Comparison of ENCODE assay signal across 10 cellular contexts in the genomic region with DNA sequence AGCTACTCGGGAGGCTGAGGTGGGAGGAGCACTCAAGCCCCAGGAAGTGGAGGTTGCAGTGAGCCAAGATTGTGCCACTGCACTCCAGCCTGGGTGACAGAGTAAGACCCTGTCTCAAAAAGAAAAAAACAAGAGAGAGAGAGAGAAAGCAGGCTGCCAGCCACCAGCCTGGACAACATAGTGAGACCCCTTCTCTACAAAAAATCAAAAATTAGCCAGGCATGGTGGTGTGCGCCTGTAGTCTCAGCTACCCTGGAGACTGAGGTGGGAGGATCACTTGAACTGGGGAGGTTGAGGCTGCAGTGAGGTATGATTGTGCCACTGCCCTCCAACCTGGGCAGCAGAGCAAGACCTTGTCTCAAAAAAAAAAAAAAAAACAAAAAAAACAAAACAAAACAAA. TPM values are rescaled to one million over a fixed set of nuclear protein-coding genes. Genes with fewer than 3 reads are reported as not detected.
DNase-seq lines count a peak whose midpoint lies in the region; ATAC-seq, FAIRE-seq and TF ChIP-seq lines count a peak whose summit lies in the region.
"Not testable (repeated sequence)": the region's sequence is repeated elsewhere in the genome, so short reads cannot be mapped to it uniquely, and the experiment has no call there.
"Had no signal": no experiment of that assay in that cellular context is flagged by ENCODE, and none has a peak within 500 bp of the region (broad histone marks: within the 10 kb centered on the region; RNA-seq: fewer than 3 reads in every experiment).

No MANE protein-coding gene starts in this region.

- not testable (repeated sequence) for FAIRE-seq in K562 (lab: Jason Lieb, UNC)

- peaks cover 21% of the 10 kb centered on the region for H3K36me3 Mint-ChIP-seq in Caco-2 (ENCODE audit: insufficient read depth, unreplicated experiment)
- H3K36me3 Mint-ChIP-seq in T-helper 2 cell treated with Interferon-gamma antibody and Interleukin-4, amounts not matched to agents 5 μg/mL and 100 μg/mL, for 36 hours (ENCODE audit: low read depth); activated T-cell treated with anti-CD3 and anti-CD28 coated beads, Interleukin-2, amount 50 U/mL, for 72 hours (ENCODE audit: insufficient read depth in 2 of 2); activated naive CD8-positive, alpha-beta T cell: not testable (repeated sequence)
- H3K36me3 Mint-ChIP-seq in activated CD4-positive, alpha-beta T cell treated with anti-CD3 and anti-CD28 coated beads, Interleukin-2, amount 10 ng/mL, durations not matched to agents 7 days and 5 days (ENCODE audit: low read depth) = peaks cover 13% of the 10 kb centered on the region
- peaks cover 29% of the 10 kb centered on the region for H3K36me3 Mint-ChIP-seq in activated T-helper 17 cell treated with anti-CD3 and anti-CD28 coated beads, Interleukin-2, amount 50 U/mL, for 72 hours (ENCODE audit: low read depth)

- not testable (repeated sequence) for H3K4me1 Mint-ChIP-seq in Caco-2 (ENCODE audit: low read depth, unreplicated experiment)
- peaks cover 21% of the 10 kb centered on the region for H3K4me1 Mint-ChIP-seq in T-helper 2 cell treated with Interferon-gamma antibody and Interleukin-4, amounts not matched to agents 5 μg/mL and 100 μg/mL, for 36 hours (ENCODE audit: low read depth)
- peaks cover 29% of the 10 kb centered on the region for H3K4me1 Mint-ChIP-seq in activated CD4-positive, alpha-beta T cell treated with anti-CD3 and anti-CD28 coated beads, Interleukin-2, amount 10 ng/mL, durations not matched to agents 7 days and 5 days
- peaks cover 27% of the 10 kb centered on the region for H3K4me1 Mint-ChIP-seq in activated T-cell treated with anti-CD3 and anti-CD28 coated beads, Interleukin-2, amount 50 U/mL, for 72 hours (ENCODE audit: low read depth)
- H3K4me1 Mint-ChIP-seq in activated T-helper 17 cell treated with anti-CD3 and anti-CD28 coated beads, Interleukin-2, amount 50 U/mL, for 72 hours = peaks cover 13% of the 10 kb centered on the region
- peaks cover 28% of the 10 kb centered on the region for H3K4me1 Mint-ChIP-seq in activated naive CD8-positive, alpha-beta T cell (ENCODE audit: low read depth)

- not testable (repeated sequence) for BruUV-seq in Caco-2 (replicated peaks; lab: Mats Ljungman, UMichigan); K562 (replicated peaks; lab: Mats Ljungman, UMichigan)

- peaks cover 22% of the 10 kb centered on the region for H3K4me1 ChIP-seq in Caco-2
- peaks cover 38 to 46% of the 10 kb centered on the region in 2 experiments; a peak in 4 of 5 replicates for H3K4me1 ChIP-seq in K562 (replicated peaks in 1 of 2; ENCODE audit: control insufficient read depth in 2 of 2, insufficient read depth in 2 of 2, low read length in 2 of 2)

- not testable (repeated sequence) for H3K4me2 ChIP-seq in K562 (ENCODE audit: insufficient read depth, low read length)

- not testable (repeated sequence) for H4K20me1 ChIP-seq in K562 (replicated peaks; ENCODE audit: control insufficient read depth, insufficient read depth, low read length)

- not testable (repeated sequence) for DNase-seq in Caco-2; T-helper 2 cell treated with Interferon-gamma antibody and Interleukin-4, amounts not matched to agents 5 μg/mL and 100 μg/mL, for 36 hours (ENCODE audit: low spot score); activated CD4-positive, alpha-beta T cell treated with anti-CD3 and anti-CD28 coated beads, Interleukin-2, amount 10 ng/mL, durations not matched to agents 7 days and 5 days; activated T-cell treated with anti-CD3 and anti-CD28 coated beads, Interleukin-2, amount 50 U/mL, for 72 hours; K562 (ENCODE audit: extremely low read depth in 1 of 4, low spot score in 3 of 4)

- intact Hi-C loops in Caco-2 (cut with micrococcal nuclease; ENCODE audit: unreplicated experiment) = not testable (repeated sequence)
- intact Hi-C loops in K562 (cut with micrococcal nuclease) = loop anchor here (5.0 kb wide), 1 partner anchor 34 kb away; no protein-coding TSS in a partner anchor

- CTCF ChIA-PET in Caco-2 (lab: Charles Lee); K562 (lab: Yijun Ruan, JAX; ENCODE audit: low intra/inter-chr PET ratio): not testable (repeated sequence)
- CTCF ChIA-PET in activated CD4-positive, alpha-beta T cell treated with anti-CD3 and anti-CD28 coated beads, Interleukin-2, amount 10 ng/mL, durations not matched to agents 7 days and 5 days (lab: Charles Lee) = interaction anchor here (2.5 kb wide), 1 partner anchor 22 kb away, joined by 6 read pairs; no protein-coding TSS in a partner anchor

- H3K27ac Mint-ChIP-seq in Caco-2 (ENCODE audit: unreplicated experiment) = peak overlapping the region; percentile 67
- not testable (repeated sequence) for H3K27ac Mint-ChIP-seq in T-helper 2 cell treated with Interferon-gamma antibody and Interleukin-4, amounts not matched to agents 5 μg/mL and 100 μg/mL, for 36 hours; activated T-helper 17 cell treated with anti-CD3 and anti-CD28 coated beads, Interleukin-2, amount 50 U/mL, for 72 hours
- H3K27ac Mint-ChIP-seq in activated CD4-positive, alpha-beta T cell treated with anti-CD3 and anti-CD28 coated beads, Interleukin-2, amount 10 ng/mL, durations not matched to agents 7 days and 5 days = peak overlapping the region; percentile 31
- H3K27ac Mint-ChIP-seq in activated T-cell treated with anti-CD3 and anti-CD28 coated beads, Interleukin-2, amount 50 U/mL, for 72 hours = peak overlapping the region; percentile 29
- H3K27ac Mint-ChIP-seq in activated naive CD8-positive, alpha-beta T cell = peak overlapping the region; percentile 46

- not testable (repeated sequence) for H3K36me3 ChIP-seq in Caco-2 (ENCODE audit: control insufficient read depth, insufficient read depth, low read length); K562 (ENCODE audit: control insufficient read depth, insufficient read depth, low read length)

- in situ Hi-C loops in K562 (cut with MboI) = not testable (repeated sequence)

- 95% methylated on average over 2 of the region's 2 CpGs for WGBS in K562 (ENCODE audit: insufficient coverage, low coverage, missing lambda C conversion rate)

- H3K27ac ChIP-seq in K562 (ENCODE audit: extremely low read depth, low read depth, low read length) = not testable (repeated sequence)

- peaks cover 20% of the 10 kb centered on the region for H3K79me2 ChIP-seq in K562 (ENCODE audit: control insufficient read depth, insufficient read depth, low read length)

- not testable (repeated sequence) for H3K9me3 ChIP-seq in Caco-2; K562 (replicated peaks; ENCODE audit: control insufficient read depth, insufficient read depth, low read depth, low read length)

- not testable (repeated sequence) for TF ChIP-seq POLR2A in K562 (conservative IDR thresholded peaks at IDR 0.05)

- not testable (repeated sequence) for H3K4me3 ChIP-seq in Caco-2 (ENCODE audit: low read depth, low read length); K562

- not testable (repeated sequence) for H2AFZ ChIP-seq in K562 (ENCODE audit: low read depth, low read length)

- not testable (repeated sequence) for H3K9ac ChIP-seq in K562 (ENCODE audit: insufficient read depth in 1 of 2, low read depth in 2 of 2, low read length in 2 of 2)

- TF ChIP-seq CTCF in Caco-2 (IDR thresholded peaks at IDR 0.05; ENCODE audit: insufficient read depth in 1 of 2, low read depth in 1 of 2, low read length in 1 of 2, severe bottlenecking in 1 of 2, unreplicated experiment in 1 of 2); K562 (IDR thresholded peaks at IDR 0.05 in 2 of 3, conservative IDR thresholded peaks at IDR 0.05 in 1 of 3; ENCODE audit: insufficient read depth in 2 of 3, low read depth in 1 of 3, low read length in 3 of 3): not testable (repeated sequence)

- TF ChIP-seq RAD21 in K562 (CRISPR knock-in tag; conservative IDR thresholded peaks at IDR 0.05 in 1 of 2, IDR thresholded peaks at IDR 0.05 in 1 of 2) = not testable (repeated sequence)

- not testable (repeated sequence) for H3K9me3 Mint-ChIP-seq in Caco-2 (ENCODE audit: unreplicated experiment); T-helper 2 cell treated with Interferon-gamma antibody and Interleukin-4, amounts not matched to agents 5 μg/mL and 100 μg/mL, for 36 hours; activated CD4-positive, alpha-beta T cell treated with anti-CD3 and anti-CD28 coated beads, Interleukin-2, amount 10 ng/mL, durations not matched to agents 7 days and 5 days; activated T-cell treated with anti-CD3 and anti-CD28 coated beads, Interleukin-2, amount 50 U/mL, for 72 hours; activated T-helper 17 cell treated with anti-CD3 and anti-CD28 coated beads, Interleukin-2, amount 50 U/mL, for 72 hours; activated naive CD8-positive, alpha-beta T cell (ENCODE audit: low read depth)

- not testable (repeated sequence) for H3K27me3 ChIP-seq in Caco-2 (replicated peaks; ENCODE audit: control insufficient read depth, insufficient read depth, low read length); K562 (ENCODE audit: control insufficient read depth in 2 of 2, insufficient read depth in 2 of 2, low read length in 2 of 2)

- POLR2A ChIA-PET in Caco-2 (lab: Charles Lee); K562 (lab: Yijun Ruan, JAX): not testable (repeated sequence)
- POLR2A ChIA-PET in activated CD4-positive, alpha-beta T cell treated with anti-CD3 and anti-CD28 coated beads, Interleukin-2, amount 10 ng/mL, durations not matched to agents 7 days and 5 days (lab: Charles Lee) = interaction anchor here (0.7 kb wide), 1 partner anchor 15 kb away, joined by 5 read pairs; no protein-coding TSS in a partner anchor

- not testable (repeated sequence) for H3K9me1 ChIP-seq in K562 (ENCODE audit: control insufficient read depth, insufficient read depth, low read length)

- peak overlapping the region; percentile 14 for H3K4me3 Mint-ChIP-seq in Caco-2 (ENCODE audit: unreplicated experiment)
- peak overlapping the region; percentile 24 for H3K4me3 Mint-ChIP-seq in T-helper 2 cell treated with Interferon-gamma antibody and Interleukin-4, amounts not matched to agents 5 μg/mL and 100 μg/mL, for 36 hours
- not testable (repeated sequence) for H3K4me3 Mint-ChIP-seq in activated CD4-positive, alpha-beta T cell treated with anti-CD3 and anti-CD28 coated beads, Interleukin-2, amount 10 ng/mL, durations not matched to agents 7 days and 5 days; activated T-cell treated with anti-CD3 and anti-CD28 coated beads, Interleukin-2, amount 50 U/mL, for 72 hours; activated naive CD8-positive, alpha-beta T cell
- peak overlapping the region; percentile 28 for H3K4me3 Mint-ChIP-seq in activated T-helper 17 cell treated with anti-CD3 and anti-CD28 coated beads, Interleukin-2, amount 50 U/mL, for 72 hours

- not testable (repeated sequence) for ATAC-seq in activated T-cell treated with anti-CD3 and anti-CD28 coated beads, Interleukin-2, amount 50 U/mL, for 72 hours (replicated peaks in 1 of 2); activated T-helper 17 cell treated with anti-CD3 and anti-CD28 coated beads, Interleukin-2, amount 50 U/mL, for 72 hours (replicated peaks); K562

- TF ChIP-seq EP300 in K562 (IDR thresholded peaks at IDR 0.05; ENCODE audit: low read length) = not testable (repeated sequence)

- not testable (repeated sequence) for H3K27me3 Mint-ChIP-seq in Caco-2 (ENCODE audit: insufficient read depth, unreplicated experiment); T-helper 2 cell treated with Interferon-gamma antibody and Interleukin-4, amounts not matched to agents 5 μg/mL and 100 μg/mL, for 36 hours (ENCODE audit: low read depth); activated CD4-positive, alpha-beta T cell treated with anti-CD3 and anti-CD28 coated beads, Interleukin-2, amount 10 ng/mL, durations not matched to agents 7 days and 5 days; activated T-cell treated with anti-CD3 and anti-CD28 coated beads, Interleukin-2, amount 50 U/mL, for 72 hours (ENCODE audit: low read depth); activated T-helper 17 cell treated with anti-CD3 and anti-CD28 coated beads, Interleukin-2, amount 50 U/mL, for 72 hours; activated naive CD8-positive, alpha-beta T cell

RNA-seq across cellular contexts. Expression of a gene that starts 2.3 kb away (rescaled TPM):
- total RNA-seq in Caco-2 (2022) = 58.5 and 60.7 TPM in 2 replicates
- total RNA-seq in activated CD4-positive, alpha-beta T cell treated with anti-CD3 and anti-CD28 coated beads, Interleukin-2, amount 10 ng/mL, durations not matched to agents 7 days and 5 days = 10 to 100 TPM; 43.0 to 45.3 TPM
- total RNA-seq in activated T-cell treated with anti-CD3 and anti-CD28 coated beads, Interleukin-2, amount 50 U/mL, for 72 hours = 10 to 100 TPM; 35.5 to 53.7 TPM
- 10 to 100 TPM; 48.3 to 50.7 TPM for total RNA-seq in activated T-helper 17 cell treated with anti-CD3 and anti-CD28 coated beads, Interleukin-2, amount 50 U/mL, for 72 hours
- 25.6 and 42.2 TPM in 2 replicates for total RNA-seq in K562 (2011; cell fraction: chromatin; rRNA removed; ENCODE audit: low replicate concordance)
- total RNA-seq in K562 (2011; cell fraction: nucleolus; rRNA removed) = 22.7 and 25.7 TPM in 2 replicates
- total RNA-seq in K562 (2011; cell fraction: nucleoplasm; rRNA removed) = 28.4 and 39.7 TPM in 2 replicates
- total RNA-seq in K562 (2014; rRNA removed) = 11.7 and 20.2 TPM in 2 replicates
- 3.6 and 4.3 TPM in 2 replicates for total RNA-seq in K562 (2014; rRNA removed; fragmentation: Illumina TruSeq; extraction: Trizol)
- 7.8 and 9.3 TPM in 2 replicates for total RNA-seq in K562 (2015; rRNA removed; fragmentation: Illumina TruSeq; extraction: Trizol)
- 23.1 and 23.4 TPM in 2 replicates for total RNA-seq in K562 (2021)
- 4.6 and 5.2 TPM in 2 replicates for polyA plus RNA-seq in K562 (2011; rRNA removed)
- 3.8 and 25.5 TPM in 2 replicates for polyA plus RNA-seq in K562 (2011; cell fraction: cytosol; rRNA removed)
- 12.0 and 33.1 TPM in 2 replicates for polyA plus RNA-seq in K562 (2011; cell fraction: nucleus; rRNA removed)
- 9.7 and 18.9 TPM in 2 replicates for polyA plus RNA-seq in K562 (2012)
- polyA plus RNA-seq in K562 (2014; fragmentation: Illumina TruSeq; extraction: Trizol) = 6.5 and 9.6 TPM in 2 replicates
- under 1 TPM; 0.31 to 0.32 TPM for polyA plus RNA-seq in K562 (2014; fragmentation: Nextera tagmentation; extraction: Ambion mirVana)
- polyA plus RNA-seq in K562 (2014; rRNA removed) = 10.0 and 16.8 TPM in 2 replicates
- 3.7 and 4.3 TPM in 2 replicates for polyA minus RNA-seq in K562 (2011; rRNA and poly(A)+ RNA removed)
- polyA minus RNA-seq in K562 (2011; cell fraction: cytosol; rRNA and poly(A)+ RNA removed) = 3.9 and 8.0 TPM in 2 replicates
- polyA minus RNA-seq in K562 (2011; cell fraction: nucleus; rRNA and poly(A)+ RNA removed) = 10.2 and 12.1 TPM in 2 replicates

RNA-seq across cellular contexts. Expression of a gene that starts 37.0 kb away (rescaled TPM):
- total RNA-seq in Caco-2 (2022) = 1.9 and 2.0 TPM in 2 replicates
- total RNA-seq in activated CD4-positive, alpha-beta T cell treated with anti-CD3 and anti-CD28 coated beads, Interleukin-2, amount 10 ng/mL, durations not matched to agents 7 days and 5 days = 10 to 100 TPM; 34.6 to 36.1 TPM
- total RNA-seq in activated T-cell treated with anti-CD3 and anti-CD28 coated beads, Interleukin-2, amount 50 U/mL, for 72 hours = 10 to 100 TPM; 21.4 to 23.4 TPM
- total RNA-seq in activated T-helper 17 cell treated with anti-CD3 and anti-CD28 coated beads, Interleukin-2, amount 50 U/mL, for 72 hours = 10 to 100 TPM in 1 of 2 donors, 1 to 10 TPM in 1; 7.6 to 12.9 TPM
- total RNA-seq in K562 (2011; cell fraction: chromatin; rRNA removed; ENCODE audit: low replicate concordance) = 7.1 and 11.6 TPM in 2 replicates
- 13.0 and 18.8 TPM in 2 replicates for total RNA-seq in K562 (2011; cell fraction: nucleolus; rRNA removed)
- 5.2 and 5.7 TPM in 2 replicates for total RNA-seq in K562 (2011; cell fraction: nucleoplasm; rRNA removed)
- total RNA-seq in K562 (2014; rRNA removed) = 1.3 and 1.8 TPM in 2 replicates
- 0.48 TPM in 1 of 2 replicates, not detected in the other for total RNA-seq in K562 (2014; rRNA removed; fragmentation: Illumina TruSeq; extraction: Trizol)
- 1.1 TPM in 2 replicates for total RNA-seq in K562 (2015; rRNA removed; fragmentation: Illumina TruSeq; extraction: Trizol)
- 3.2 and 5.3 TPM in 2 replicates for total RNA-seq in K562 (2021)
- 0.42 and 2.1 TPM in 2 replicates for polyA plus RNA-seq in K562 (2011; rRNA removed)
- 0.96 and 3.5 TPM in 2 replicates for polyA plus RNA-seq in K562 (2011; cell fraction: cytosol; rRNA removed)
- 11.2 and 27.2 TPM in 2 replicates for polyA plus RNA-seq in K562 (2011; cell fraction: nucleus; rRNA removed)
- 4.8 and 12.8 TPM in 2 replicates for polyA plus RNA-seq in K562 (2012)
- polyA plus RNA-seq in K562 (2014; fragmentation: Illumina TruSeq; extraction: Trizol) = 0.48 and 2.8 TPM in 2 replicates
- polyA plus RNA-seq in K562 (2014; fragmentation: Nextera tagmentation; extraction: Ambion mirVana) = under 1 TPM; 0.13 to 0.14 TPM
- polyA plus RNA-seq in K562 (2014; rRNA removed) = 4.2 and 8.1 TPM in 2 replicates
- polyA minus RNA-seq in K562 (2011; rRNA and poly(A)+ RNA removed) = not detected in 2 replicates
- not detected in 2 replicates for polyA minus RNA-seq in K562 (2011; cell fraction: cytosol; rRNA and poly(A)+ RNA removed)
- 2.0 and 3.4 TPM in 2 replicates for polyA minus RNA-seq in K562 (2011; cell fraction: nucleus; rRNA and poly(A)+ RNA removed)
- total RNA-seq: G401 had no signal

RNA-seq across cellular contexts. Expression of a gene that starts 49.2 kb away (rescaled TPM):
- total RNA-seq in Caco-2 (2022) (69.5 and 71.4 TPM in 2 replicates), K562 (2014; rRNA removed) (15.0 and 33.7 TPM in 2 replicates), K562 (2014; rRNA removed; fragmentation: Illumina TruSeq; extraction: Trizol) (3.3 and 6.0 TPM in 2 replicates), K562 (2015; rRNA removed; fragmentation: Illumina TruSeq; extraction: Trizol) (15.0 and 17.2 TPM in 2 replicates), K562 (2021) (56.0 and 63.3 TPM in 2 replicates)
- total RNA-seq in activated CD4-positive, alpha-beta T cell treated with anti-CD3 and anti-CD28 coated beads, Interleukin-2, amount 10 ng/mL, durations not matched to agents 7 days and 5 days = 100 to 1,000 TPM; 189 to 217 TPM
- total RNA-seq in activated T-cell treated with anti-CD3 and anti-CD28 coated beads, Interleukin-2, amount 50 U/mL, for 72 hours = 100 to 1,000 TPM; 144 to 154 TPM
- 10 to 100 TPM; 81.1 to 96.4 TPM for total RNA-seq in activated T-helper 17 cell treated with anti-CD3 and anti-CD28 coated beads, Interleukin-2, amount 50 U/mL, for 72 hours
- 117 and 377 TPM in 2 replicates for total RNA-seq in K562 (2011; cell fraction: chromatin; rRNA removed; ENCODE audit: low replicate concordance)
- total RNA-seq in K562 (2011; cell fraction: nucleolus; rRNA removed) = 224 and 228 TPM in 2 replicates
- total RNA-seq in K562 (2011; cell fraction: nucleoplasm; rRNA removed) = 133 and 136 TPM in 2 replicates
- polyA plus RNA-seq in K562 (2011; rRNA removed) (9.0 and 22.2 TPM in 2 replicates), K562 (2014; fragmentation: Illumina TruSeq; extraction: Trizol) (15.7 and 28.6 TPM in 2 replicates), K562 (2014; fragmentation: Nextera tagmentation; extraction: Ambion mirVana) (under 1 TPM; 0.06 to 0.25 TPM), K562 (2014; rRNA removed) (41.0 and 53.0 TPM in 2 replicates)
- polyA plus RNA-seq in K562 (2011; cell fraction: cytosol; rRNA removed) = 8.5 and 16.9 TPM in 2 replicates
- polyA plus RNA-seq in K562 (2011; cell fraction: nucleus; rRNA removed) = 184 and 234 TPM in 2 replicates
- polyA plus RNA-seq in K562 (2012) = 28.5 and 77.6 TPM in 2 replicates
- polyA minus RNA-seq in K562 (2011; rRNA and poly(A)+ RNA removed) = 7.4 and 7.6 TPM in 2 replicates
- 25.4 and 28.8 TPM in 2 replicates for polyA minus RNA-seq in K562 (2011; cell fraction: cytosol; rRNA and poly(A)+ RNA removed)
- polyA minus RNA-seq in K562 (2011; cell fraction: nucleus; rRNA and poly(A)+ RNA removed) = 61.5 and 71.8 TPM in 2 replicates

RNA-seq across cellular contexts. Expression of a gene that starts 49.4 kb away (rescaled TPM):
- 1.4 and 1.5 TPM in 2 replicates for total RNA-seq in Caco-2 (2022)
- 1 to 10 TPM; 1.3 to 1.5 TPM for total RNA-seq in activated CD4-positive, alpha-beta T cell treated with anti-CD3 and anti-CD28 coated beads, Interleukin-2, amount 10 ng/mL, durations not matched to agents 7 days and 5 days
- 1 to 10 TPM; 2.1 to 3.6 TPM for total RNA-seq in activated T-cell treated with anti-CD3 and anti-CD28 coated beads, Interleukin-2, amount 50 U/mL, for 72 hours
- 1 to 10 TPM; 1.5 to 5.6 TPM for total RNA-seq in activated T-helper 17 cell treated with anti-CD3 and anti-CD28 coated beads, Interleukin-2, amount 50 U/mL, for 72 hours
- 1.5 and 2.7 TPM in 2 replicates for total RNA-seq in K562 (2011; cell fraction: chromatin; rRNA removed; ENCODE audit: low replicate concordance)
- total RNA-seq in K562 (2011; cell fraction: nucleolus; rRNA removed) = 1.6 and 2.0 TPM in 2 replicates
- total RNA-seq in K562 (2011; cell fraction: nucleoplasm; rRNA removed) = 1.1 and 2.1 TPM in 2 replicates
- 0.50 and 1.4 TPM in 2 replicates for total RNA-seq in K562 (2014; rRNA removed)
- total RNA-seq in K562 (2014; rRNA removed; fragmentation: Illumina TruSeq; extraction: Trizol) = 0.10 and 0.33 TPM in 2 replicates
- 0.49 and 0.51 TPM in 2 replicates for total RNA-seq in K562 (2015; rRNA removed; fragmentation: Illumina TruSeq; extraction: Trizol)
- total RNA-seq in K562 (2021) = 0.94 and 0.95 TPM in 2 replicates
- 0.50 and 0.57 TPM in 2 replicates for polyA plus RNA-seq in K562 (2011; rRNA removed)
- 0.86 and 1.00 TPM in 2 replicates for polyA plus RNA-seq in K562 (2011; cell fraction: cytosol; rRNA removed)
- polyA plus RNA-seq in K562 (2011; cell fraction: nucleus; rRNA removed) = 2.1 and 3.5 TPM in 2 replicates
- 0.52 and 1.0 TPM in 2 replicates for polyA plus RNA-seq in K562 (2012)
- 0.42 and 0.80 TPM in 2 replicates for polyA plus RNA-seq in K562 (2014; fragmentation: Illumina TruSeq; extraction: Trizol)
- polyA plus RNA-seq in K562 (2014; fragmentation: Nextera tagmentation; extraction: Ambion mirVana) = under 1 TPM; 0.17 to 0.27 TPM
- polyA plus RNA-seq in K562 (2014; rRNA removed) = 0.73 and 1.3 TPM in 2 replicates
- 0.51 and 0.84 TPM in 2 replicates for polyA minus RNA-seq in K562 (2011; rRNA and poly(A)+ RNA removed)
- 0.67 TPM in 1 of 2 replicates, not detected in the other for polyA minus RNA-seq in K562 (2011; cell fraction: cytosol; rRNA and poly(A)+ RNA removed)
- polyA minus RNA-seq in K562 (2011; cell fraction: nucleus; rRNA and poly(A)+ RNA removed) = 0.67 and 0.78 TPM in 2 replicates
- total RNA-seq: A172 had no signal

RNA-seq across cellular contexts. Expression of a gene that starts 53.0 kb away (rescaled TPM):
- 1.3 and 1.7 TPM in 2 replicates for total RNA-seq in Caco-2 (2022)
- total RNA-seq in activated CD4-positive, alpha-beta T cell treated with anti-CD3 and anti-CD28 coated beads, Interleukin-2, amount 10 ng/mL, durations not matched to agents 7 days and 5 days = under 1 TPM; 0.23 to 0.32 TPM
- under 1 TPM; 0.67 to 0.72 TPM for total RNA-seq in activated T-cell treated with anti-CD3 and anti-CD28 coated beads, Interleukin-2, amount 50 U/mL, for 72 hours
- total RNA-seq in activated T-helper 17 cell treated with anti-CD3 and anti-CD28 coated beads, Interleukin-2, amount 50 U/mL, for 72 hours = under 1 TPM; 0.15 to 0.19 TPM
- total RNA-seq in K562 (2011; cell fraction: chromatin; rRNA removed; ENCODE audit: low replicate concordance) = 0.53 and 1.0 TPM in 2 replicates
- 0.67 and 0.79 TPM in 2 replicates for total RNA-seq in K562 (2011; cell fraction: nucleolus; rRNA removed)
- 0.23 and 0.59 TPM in 2 replicates for total RNA-seq in K562 (2011; cell fraction: nucleoplasm; rRNA removed)
- 0.32 and 0.98 TPM in 2 replicates for total RNA-seq in K562 (2014; rRNA removed)
- 0.11 and 0.13 TPM in 2 replicates for total RNA-seq in K562 (2014; rRNA removed; fragmentation: Illumina TruSeq; extraction: Trizol)
- 0.15 and 0.22 TPM in 2 replicates for total RNA-seq in K562 (2015; rRNA removed; fragmentation: Illumina TruSeq; extraction: Trizol)
- 0.82 and 0.87 TPM in 2 replicates for total RNA-seq in K562 (2021)
- polyA plus RNA-seq in K562 (2011; rRNA removed) = 0.09 and 0.13 TPM in 2 replicates
- 0.15 and 1.4 TPM in 2 replicates for polyA plus RNA-seq in K562 (2011; cell fraction: cytosol; rRNA removed)
- 0.34 and 1.7 TPM in 2 replicates for polyA plus RNA-seq in K562 (2011; cell fraction: nucleus; rRNA removed)
- 0.35 and 0.65 TPM in 2 replicates for polyA plus RNA-seq in K562 (2012)
- 0.13 and 0.17 TPM in 2 replicates for polyA plus RNA-seq in K562 (2014; fragmentation: Illumina TruSeq; extraction: Trizol)
- not detected for polyA plus RNA-seq in K562 (2014; fragmentation: Nextera tagmentation; extraction: Ambion mirVana)
- polyA plus RNA-seq in K562 (2014; rRNA removed) = 0.88 and 1.0 TPM in 2 replicates
- 0.11 TPM in 1 of 2 replicates, not detected in the other for polyA minus RNA-seq in K562 (2011; rRNA and poly(A)+ RNA removed)
- not detected in 2 replicates for polyA minus RNA-seq in K562 (2011; cell fraction: cytosol; rRNA and poly(A)+ RNA removed)
- polyA minus RNA-seq in K562 (2011; cell fraction: nucleus; rRNA and poly(A)+ RNA removed) = 0.22 and 0.40 TPM in 2 replicates
- total RNA-seq: A172, B cell had no signal
